Comparison of ENCODE assay signal across 34 cellular contexts in genomic region chr19:13269348-13269747, GRCh38.
"Had no signal": no experiment of that assay in that cellular context is flagged by ENCODE, and none has a peak within 500 bp of the region (broad histone marks: within the 10 kb centered on the region; RNA-seq: fewer than 3 reads in every experiment).

No MANE protein-coding gene starts in this region.

- H3K9me3 Mint-ChIP-seq: activated CD4-positive, alpha-beta memory T cell treated with anti-CD3 and anti-CD28 coated beads, Interleukin-2, amount 10 ng/mL, durations not matched to agents 7 days and 5 days; activated naive CD4-positive, alpha-beta T cell treated with anti-CD3 and anti-CD28 coated beads, Interleukin-2, amount 10 ng/mL, durations not matched to agents 7 days and 5 days had no signal

- H3K4me3 ChIP-seq: PC-9 had no signal

- H3K27ac Mint-ChIP-seq: activated CD4-positive, alpha-beta memory T cell treated with anti-CD3 and anti-CD28 coated beads, Interleukin-2, amount 10 ng/mL, durations not matched to agents 7 days and 5 days; activated CD8-positive, alpha-beta memory T cell treated with anti-CD3 and anti-CD28 coated beads, Interleukin-2, amount 10 ng/mL, durations not matched to agents 7 days and 5 days; activated naive CD4-positive, alpha-beta T cell treated with anti-CD3 and anti-CD28 coated beads, Interleukin-2, amount 10 ng/mL, durations not matched to agents 7 days and 5 days; activated naive CD8-positive, alpha-beta T cell treated with anti-CD3 and anti-CD28 coated beads for 36 hours had no signal

- H2AFZ ChIP-seq: PC-9 had no signal

- DNase-seq: activated CD4-positive, alpha-beta memory T cell treated with anti-CD3 and anti-CD28 coated beads, Interleukin-2, amount 10 ng/mL, durations not matched to agents 7 days and 5 days; activated CD4-positive, alpha-beta T cell treated with anti-CD3 and anti-CD28 coated beads for 1 hour; activated CD4-positive, alpha-beta T cell treated with anti-CD3 and anti-CD28 coated beads for 48 hours; activated CD4-positive, CD25-positive, alpha-beta regulatory T cell; activated CD8-positive, alpha-beta memory T cell treated with anti-CD3 and anti-CD28 coated beads for 24 hours; activated CD8-positive, alpha-beta memory T cell treated with anti-CD3 and anti-CD28 coated beads, Interleukin-2, amount 10 ng/mL, durations not matched to agents 7 days and 5 days; activated CD8-positive, alpha-beta memory T cell treated with anti-CD3 and anti-CD28 coated beads, Interleukin-2, amount 50 U/mL, for 48 hours; activated effector memory CD4-positive, alpha-beta T cell treated with Interleukin-2 at 50 U/mL for 16 hours; activated naive CD4-positive, alpha-beta T cell treated with anti-CD3 and anti-CD28 coated beads, Interleukin-2, amount 10 ng/mL, durations not matched to agents 7 days and 5 days; activated naive CD8-positive, alpha-beta T cell treated with anti-CD3 and anti-CD28 coated beads for 36 hours; activated T-cell treated with anti-CD3 and anti-CD28 coated beads, Interleukin-2, amount 50 U/mL, for 48 hours; amniotic stem cell; aorta; brain microvascular endothelial cell; central memory CD4-positive, alpha-beta T cell; Kasumi-1; MM.1S; MV-4-11; NCI-H1092; NCI-H1417; NCI-H146; NCI-H1930; NCI-H2081 treated with DMSO at 0.1 percent for 48 hours; NCI-H226; NCI-H526; NCI-H748 treated with DMSO at 0.1 percent for 48 hours; PC-9; SW 1271; T-helper 1 cell; T-helper 2 cell; T-helper 9 cell had no signal

- ATAC-seq: activated CD8-positive, alpha-beta memory T cell treated with anti-CD3 and anti-CD28 coated beads, Interleukin-2, amount 10 ng/mL, durations not matched to agents 7 days and 5 days; Right ventricle myocardium inferior had no signal

- H3K36me3 Mint-ChIP-seq: activated CD8-positive, alpha-beta memory T cell treated with anti-CD3 and anti-CD28 coated beads, Interleukin-2, amount 10 ng/mL, durations not matched to agents 7 days and 5 days; activated naive CD4-positive, alpha-beta T cell treated with anti-CD3 and anti-CD28 coated beads, Interleukin-2, amount 10 ng/mL, durations not matched to agents 7 days and 5 days; activated naive CD8-positive, alpha-beta T cell treated with anti-CD3 and anti-CD28 coated beads for 36 hours had no signal

- H3K27ac ChIP-seq: brain microvascular endothelial cell, PC-9, RWPE1, VCaP had no signal

- H3K36me3 ChIP-seq: brain microvascular endothelial cell had no signal

- H3K27me3 ChIP-seq: brain microvascular endothelial cell had no signal

- H3K4me2 ChIP-seq: PC-9 had no signal
